In genomic region chrX:107712231-107713204, GRCh38 we compare ENCODE assay signal across 8 cellular contexts.
DNase-seq lines count a peak whose midpoint lies in the region; TF ChIP-seq lines count a peak whose summit lies in the region.

No MANE protein-coding gene starts in this region.

- 42 to 61% methylated on average over 13 of the region's 13 CpGs for WGBS in esophagus, 2 donors

- CTCF ChIA-PET in CD4-positive, alpha-beta memory T cell (lab: Charles Lee; ENCODE audit: partially characterized antibody): interaction anchor here (0.9 to 17.4 kb wide), 4 partner anchors 26 to 64 kb away, joined by 3 to 462 read pairs (median 8); partner anchors contain the start of genes NCBP2L and TSC22D3

- H3K36me3 ChIP-seq in CD4-positive, alpha-beta memory T cell (ENCODE audit: insufficient read depth, low read length): peaks cover 27% of the 10 kb centered on the region
- peaks cover 0 to 22% of the 10 kb centered on the region in 2 donors for H3K36me3 ChIP-seq in esophagus (ENCODE audit: control insufficient read depth in 2 of 2, insufficient read depth in 2 of 2, low read length in 1 of 2)

- TF ChIP-seq CTCF in osteocyte (IDR thresholded peaks at IDR 0.05): no peak

- no peaks in the 10 kb centered on the region for H3K9me3 ChIP-seq in CD4-positive, alpha-beta memory T cell (ENCODE audit: control insufficient read depth in 1 of 2, low read length in 2 of 2)
- H3K9me3 ChIP-seq in esophagus (ENCODE audit: control insufficient read depth in 2 of 2, insufficient read depth in 1 of 2, low read depth in 1 of 2, low read length in 1 of 2): no peaks in the 10 kb centered on the region

- H3K27me3 Mint-ChIP-seq in CD4-positive, alpha-beta memory T cell: no peaks in the 10 kb centered on the region
- no peaks in the 10 kb centered on the region for H3K27me3 Mint-ChIP-seq in osteocyte (ENCODE audit: unreplicated experiment)

- H3K4me3 Mint-ChIP-seq in CD4-positive, alpha-beta memory T cell: peak overlapping the region; percentile 88 to 97 (median 96)
- H3K4me3 Mint-ChIP-seq in osteocyte (ENCODE audit: unreplicated experiment): peak overlapping the region; percentile 4

- H3K27ac ChIP-seq in CD4-positive, alpha-beta memory T cell (ENCODE audit: low read depth, low read length): peak overlapping the region; percentile 95
- H3K27ac ChIP-seq in esophagus (ENCODE audit: low read depth in 2 of 2, low read length in 1 of 2): peak overlapping the region; percentile 70 to 97

- H3K4me3 ChIP-seq in CD4-positive, alpha-beta memory T cell (ENCODE audit: low read length in 2 of 2): no peak overlapping the region
- H3K4me3 ChIP-seq in esophagus (ENCODE audit: low read depth in 1 of 2, low read length in 2 of 2): no peak overlapping the region

- peaks cover 0 to 31% (median 0%) of the 10 kb centered on the region in 8 donors for H3K9me3 Mint-ChIP-seq in CD4-positive, alpha-beta memory T cell
- no peaks in the 10 kb centered on the region for H3K9me3 Mint-ChIP-seq in osteocyte (ENCODE audit: unreplicated experiment)

- POLR2A ChIA-PET in CD4-positive, alpha-beta memory T cell (lab: Charles Lee; ENCODE audit: partially characterized antibody): interaction anchor here (0.7 to 18.8 kb wide), 10 partner anchors 7 to 379 kb away, joined by 3 to 1740 read pairs (median 16); partner anchors contain the start of genes ATG4A, NCBP2L, PRPS1 and PSMD10

- peaks cover 38 to 82% (median 69%) of the 10 kb centered on the region in 4 donors for H3K4me1 Mint-ChIP-seq in CD4-positive, alpha-beta memory T cell
- H3K4me1 Mint-ChIP-seq in osteocyte (ENCODE audit: unreplicated experiment): peaks cover 44% of the 10 kb centered on the region

- H3K36me3 Mint-ChIP-seq in CD4-positive, alpha-beta memory T cell: peaks cover 28 to 39% of the 10 kb centered on the region in 2 donors
- peaks cover 16% of the 10 kb centered on the region for H3K36me3 Mint-ChIP-seq in osteocyte (ENCODE audit: unreplicated experiment)

- peak; percentile 68 to 76 (median 73) for DNase-seq in CD4-positive, alpha-beta memory T cell
- DNase-seq in T-helper 9 cell (peak; percentile 31), osteocyte (ENCODE audit: extremely low spot score, unreplicated experiment) (no peak), NCI-H2227 (lab: John Stamatoyannopoulos, UW; ENCODE audit: unreplicated experiment) (no peak), posterior vena cava (ENCODE audit: low spot score) (no peak), NCI-H69 (lab: John Stamatoyannopoulos, UW) (no peak), NCI-H446 (lab: John Stamatoyannopoulos, UW) (no peak)

- peaks cover 70% of the 10 kb centered on the region for H3K4me1 ChIP-seq in CD4-positive, alpha-beta memory T cell (ENCODE audit: insufficient read depth, low read length)
- H3K4me1 ChIP-seq in esophagus (ENCODE audit: control insufficient read depth in 2 of 2, insufficient read depth in 2 of 2, low read length in 1 of 2): peaks cover 0 to 2% of the 10 kb centered on the region in 2 donors

- no peaks in the 10 kb centered on the region for H3K27me3 ChIP-seq in CD4-positive, alpha-beta memory T cell (ENCODE audit: insufficient read depth, low read length)
- H3K27me3 ChIP-seq in esophagus (ENCODE audit: control insufficient read depth in 1 of 2, insufficient read depth in 2 of 2, low read length in 2 of 2): no peaks in the 10 kb centered on the region

- H3K27ac Mint-ChIP-seq in CD4-positive, alpha-beta memory T cell: peak overlapping the region; percentile 99 to 100 (median 100)
- H3K27ac Mint-ChIP-seq in osteocyte (ENCODE audit: unreplicated experiment): peak overlapping the region; percentile 99

- intact Hi-C loops in CD4-positive, alpha-beta memory T cell (cut with micrococcal nuclease): no loop called here
- intact Hi-C loops in posterior vena cava (cut with DNase I): loop anchor here (5.0 to 10.0 kb wide), 2 partner anchors 35 to 62 kb away; partner anchors contain the start of genes NCBP2L (in 1 of the 2) and TSC22D3 (in 1 of the 2)

Comparison
In these comparisons a context has a peak if more than half of its experiments do, and no peak if none do; other contexts are left out.
1. DNase-seq: peak in CD4-positive, alpha-beta memory T cell (5 of 5) and T-helper 9 cell (single experiment); none in osteocyte (single experiment), NCI-H2227 (single experiment), posterior vena cava (single experiment), NCI-H69 (single experiment) and NCI-H446 (0 of 2).